ENCODE assay signal across 1 cellular context in genomic region chr7:6234384-6234783, GRCh38.
TF ChIP-seq lines count a peak whose summit lies in the region.

No MANE protein-coding gene starts in this region.

TF ChIP-seq in GM12878, 131 proteins besides CTCF, POLR2A, EP300 and RAD21 (continued from another document):
- TF ChIP-seq ZBTB33 (IDR thresholded peaks at IDR 0.05) (no peak), SKIL (IDR thresholded peaks at IDR 0.05; ENCODE audit: low read depth, poor library complexity, severe bottlenecking) (no peak), GATAD2B (conservative IDR thresholded peaks at IDR 0.05; ENCODE audit: low read depth) (no peak), ASH2L (IDR thresholded peaks at IDR 0.05; ENCODE audit: borderline replicate concordance, low read depth) (no peak), RCOR1 (conservative IDR thresholded peaks at IDR 0.05; ENCODE audit: low read depth, low read length) (no peak), GABPA (IDR thresholded peaks at IDR 0.05; ENCODE audit: low read depth) (no peak), PAX5 (IDR thresholded peaks at IDR 0.05; ENCODE audit: borderline replicate concordance, low read depth, low read length) (no peak), SMC3 (IDR thresholded peaks at IDR 0.05; ENCODE audit: borderline replicate concordance, low read length) (no peak), ATF2 (IDR thresholded peaks at IDR 0.05; ENCODE audit: low read length) (peak; percentile 60; the same call in 1 of the 2 replicates), CREB1 (IDR thresholded peaks at IDR 0.05; ENCODE audit: low read depth) (no peak), USF1 (IDR thresholded peaks at IDR 0.05; ENCODE audit: borderline replicate concordance, extremely low read length, insufficient read depth, low read depth, low read length) (no peak), HSF1 (IDR thresholded peaks at IDR 0.05; ENCODE audit: low read depth, low read length) (no peak), MXI1 (IDR thresholded peaks at IDR 0.05; ENCODE audit: low read depth, low read length) (no peak), RBBP5 (conservative IDR thresholded peaks at IDR 0.05) (no peak), DPF2 (IDR thresholded peaks at IDR 0.05) (no peak), ZBTB11 (CRISPR knock-in tag; IDR thresholded peaks at IDR 0.05) (no peak), CBX5 (IDR thresholded peaks at IDR 0.05; ENCODE audit: low read depth) (no peak), MEF2A (IDR thresholded peaks at IDR 0.05; ENCODE audit: insufficient read depth, low read depth, low read length) (no peak), CHD2 (IDR thresholded peaks at IDR 0.05; ENCODE audit: borderline replicate concordance, low read depth, low read length) (no peak), PRDM15 (CRISPR knock-in tag; IDR thresholded peaks at IDR 0.05) (no peak), MEF2B (IDR thresholded peaks at IDR 0.05; ENCODE audit: partially characterized antibody, poor library complexity, severe bottlenecking) (peak; percentile 75), HDGF (IDR thresholded peaks at IDR 0.05) (no peak), BHLHE40 (IDR thresholded peaks at IDR 0.05; ENCODE audit: borderline replicate concordance in 1 of 2, low read depth in 2 of 2, low read length in 1 of 2) (peak in 1 of 2 experiments; percentile 18; a peak in 1 of 4 replicates), IKZF2 (IDR thresholded peaks at IDR 0.05) (no peak), YBX1 (IDR thresholded peaks at IDR 0.05) (no peak), TCF12 (IDR thresholded peaks at IDR 0.05; ENCODE audit: low read depth, low read length) (peak; percentile 82), HDAC6 (IDR thresholded peaks at IDR 0.05; ENCODE audit: unreplicated experiment) (no peak), BMI1 (IDR thresholded peaks at IDR 0.05; ENCODE audit: borderline replicate concordance) (no peak), STAT1 (conservative IDR thresholded peaks at IDR 0.05) (no peak), CBFB (IDR thresholded peaks at IDR 0.05; ENCODE audit: low read depth) (no peak), STAT3 (IDR thresholded peaks at IDR 0.05; ENCODE audit: low read depth, low read length) (no peak), NR2C1 (IDR thresholded peaks at IDR 0.05) (no peak), HDAC2 (IDR thresholded peaks at IDR 0.05) (no peak), RFX5 (IDR thresholded peaks at IDR 0.05; ENCODE audit: low read depth, low read length) (no peak), PML (IDR thresholded peaks at IDR 0.05; ENCODE audit: low read length) (no peak), ZNF24 (IDR thresholded peaks at IDR 0.05) (no peak), BCLAF1 (IDR thresholded peaks at IDR 0.05) (no peak), IRF4 (IDR thresholded peaks at IDR 0.05; ENCODE audit: low read depth, low read length) (no peak)
